ENCODE assay signal across 9 cellular contexts in the genomic region with DNA sequence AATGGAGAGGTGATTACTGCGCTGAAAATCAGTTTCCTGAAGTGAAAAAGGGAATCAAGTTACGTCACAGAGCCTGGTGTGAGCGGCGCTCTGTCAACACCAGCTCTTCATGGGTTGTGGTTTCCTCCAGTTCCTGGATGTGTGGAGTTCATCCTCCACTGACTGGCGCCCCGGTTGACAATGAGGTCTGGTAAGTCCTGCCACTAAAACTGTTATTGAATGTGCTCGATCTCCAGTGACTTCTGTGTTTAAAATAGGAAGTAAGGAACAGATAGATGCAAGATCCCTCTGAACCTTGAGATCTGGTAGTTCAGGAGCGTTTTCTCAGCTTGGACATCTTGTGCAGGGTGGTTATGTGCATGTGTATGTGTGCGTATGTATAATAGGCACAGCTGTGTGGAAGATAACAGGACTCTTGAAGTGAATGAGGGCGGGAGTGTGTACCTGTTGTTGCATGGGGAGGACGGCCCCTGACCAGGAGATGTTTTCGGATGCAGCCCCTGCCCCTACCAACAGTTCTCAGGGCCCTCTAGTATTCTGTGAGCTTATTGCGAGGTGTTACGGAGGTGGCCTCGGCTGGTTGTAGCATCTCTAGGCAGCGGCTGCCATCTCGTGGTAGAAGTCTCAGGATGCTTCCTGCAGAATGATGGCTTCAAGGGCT. TPM values are rescaled to one million over a fixed set of nuclear protein-coding genes. Genes with fewer than 3 reads are reported as not detected.
A peak's percentile ranks its signal among the peaks of the same experiment; 100 is the strongest.
DNase-seq lines count a peak whose midpoint lies in the region; ATAC-seq and TF ChIP-seq lines count a peak whose summit lies in the region.
"Had no signal": no experiment of that assay in that cellular context is flagged by ENCODE, and none has a peak within 500 bp of the region (broad histone marks: within the 10 kb centered on the region; RNA-seq: fewer than 3 reads in every experiment).

No MANE protein-coding gene starts in this region.

- peaks cover 8% of the 10 kb centered on the region for H3K4me1 Mint-ChIP-seq in activated naive CD8-positive, alpha-beta T cell treated with anti-CD3 and anti-CD28 coated beads for 36 hours

- H3K27me3 ChIP-seq in H7 (ENCODE audit: control insufficient read depth, insufficient read depth, low read length) (no peaks in the 10 kb centered on the region), heart left ventricle (no peaks in the 10 kb centered on the region)

- H3K27ac Mint-ChIP-seq in activated naive CD8-positive, alpha-beta T cell treated with anti-CD3 and anti-CD28 coated beads for 36 hours: peak overlapping the region; percentile 23

- no peaks in the 10 kb centered on the region for H3K27me3 Mint-ChIP-seq in activated naive CD8-positive, alpha-beta T cell treated with anti-CD3 and anti-CD28 coated beads for 36 hours

- H3K4me3 Mint-ChIP-seq in activated naive CD8-positive, alpha-beta T cell treated with anti-CD3 and anti-CD28 coated beads for 36 hours: peak overlapping the region; percentile 46

- intact Hi-C loops in heart left ventricle (cut with DNase I): loop anchor here in 8 of 10 donors (1.0 to 10.0 kb wide), 8 partner anchors 73 to 421 kb away; a partner anchor contains a TSS

- no peaks in the 10 kb centered on the region for H3K9me3 Mint-ChIP-seq in activated naive CD8-positive, alpha-beta T cell treated with anti-CD3 and anti-CD28 coated beads for 36 hours

- H3K27ac ChIP-seq in heart left ventricle: peak overlapping the region in 1 of 12 donors; percentile 28
- H3K27ac ChIP-seq: skin epidermis had no signal

- peaks cover 0 to 9% (median 0%) of the 10 kb centered on the region in 12 donors for H3K4me1 ChIP-seq in heart left ventricle

- DNase-seq in GM04504 (ENCODE audit: low read depth) (peak; percentile 42), H7 (peak; percentile 72), SKM-1 (lab: John Stamatoyannopoulos, UW; ENCODE audit: unreplicated experiment) (peak; percentile 75), heart left ventricle (peak; percentile 57 to 75 (median 69)), retina (peak; percentile 78), NCI-H1048 (lab: John Stamatoyannopoulos, UW) (no peak)
- peak; percentile 73 for DNase-seq in activated naive CD8-positive, alpha-beta T cell treated with anti-CD3 and anti-CD28 coated beads for 36 hours

- TF ChIP-seq CTCF in LNCAP (IDR thresholded peaks at IDR 0.05) (peak; percentile 84), heart left ventricle (IDR thresholded peaks at IDR 0.05) (peak in 11 of 12 donors; percentile 49 to 79 (median 64))

- H3K9me3 ChIP-seq in heart left ventricle: no peaks in the 10 kb centered on the region

- TF ChIP-seq POLR2A in heart left ventricle (IDR thresholded peaks at IDR 0.05): no peak

- no peaks in the 10 kb centered on the region for H3K36me3 Mint-ChIP-seq in activated naive CD8-positive, alpha-beta T cell treated with anti-CD3 and anti-CD28 coated beads for 36 hours

- H3K4me3 ChIP-seq in H7 (ENCODE audit: insufficient read depth, low read depth, low read length) (0 out of 2 replicates have a peak overlapping the region, but pooled peaks have one; percentile 6), heart left ventricle (peak overlapping the region in 1 of 12 donors; percentile 11)
- H3K4me3 ChIP-seq: skin epidermis had no signal

- peak; percentile 84 to 96 (median 91) for ATAC-seq in heart left ventricle

- H3K36me3 ChIP-seq in H7 (replicated peaks; ENCODE audit: control insufficient read depth, insufficient read depth, low read length): no peaks in the 10 kb centered on the region
- H3K36me3 ChIP-seq in heart left ventricle: no peaks in the 10 kb centered on the region

- 21 to 29% (median 26%) methylated on average over 17 of the region's 17 CpGs for WGBS in heart left ventricle, 4 donors

RNA-seq across cellular contexts. Expression of a gene that starts 22.0 kb away (rescaled TPM):
- total RNA-seq in H7 (2014; rRNA removed; shearing (Covaris generic)): 138 and 144 TPM in 2 replicates
- total RNA-seq in activated naive CD8-positive, alpha-beta T cell treated with anti-CD3 and anti-CD28 coated beads for 36 hours: 100 to 1,000 TPM; 162 to 165 TPM
- total RNA-seq in heart left ventricle: 100 to 1,000 TPM; 297 to 590 (median 453) TPM
- polyA plus RNA-seq in heart left ventricle: 100 to 1,000 TPM; 201 to 338 TPM
